ENCODE assay signal across 7 cellular contexts in genomic region chr19:28727133-28727834, GRCh38.
A peak's percentile ranks its signal among the peaks of the same experiment; 100 is the strongest.
DNase-seq lines count a peak whose midpoint lies in the region; ATAC-seq and TF ChIP-seq lines count a peak whose summit lies in the region.

No MANE protein-coding gene starts in this region.

- H3K36me3 ChIP-seq in NT2/D1 (ENCODE audit: insufficient read depth, insufficient read length, low read length) = peaks cover 31% of the 10 kb centered on the region
- H3K36me3 ChIP-seq in rectal smooth muscle tissue (ENCODE audit: control insufficient read depth, insufficient read depth, low read length) = no peaks in the 10 kb centered on the region
- no peaks in the 10 kb centered on the region for H3K36me3 ChIP-seq in BE2C

- H3K27me3 ChIP-seq in NT2/D1 (ENCODE audit: insufficient read depth, insufficient read length) = peaks cover 13% of the 10 kb centered on the region
- H3K27me3 ChIP-seq in rectal smooth muscle tissue (ENCODE audit: control insufficient read depth, insufficient read depth, low read length) = peaks cover 6% of the 10 kb centered on the region
- H3K27me3 ChIP-seq in BE2C = no peaks in the 10 kb centered on the region

- no peaks in the 10 kb centered on the region for H3K9me3 ChIP-seq in NT2/D1 (ENCODE audit: insufficient read depth, low read length)
- H3K9me3 ChIP-seq in BE2C = no peaks in the 10 kb centered on the region

- no peak for ATAC-seq in HG03442 (IDR thresholded peaks at IDR 0.05; ENCODE audit: unreplicated experiment)

- H3K4me3 ChIP-seq in NT2/D1 (ENCODE audit: insufficient read length, low read depth) (peak overlapping the region; percentile 80), epithelial cell of proximal tubule (ENCODE audit: low read depth, low read length) (peak overlapping the region; percentile 55), rectal smooth muscle tissue (ENCODE audit: low read length) (peak overlapping the region; percentile 3), BE2C (ENCODE audit: low read depth, low read length) (no peak overlapping the region)

- H3K9ac ChIP-seq in NT2/D1 (ENCODE audit: insufficient read length, low read depth) (peak overlapping the region; percentile 85), rectal smooth muscle tissue (ENCODE audit: low read length) (no peak overlapping the region)

- peak; percentile 58 for DNase-seq in GM10248 (ENCODE audit: extremely low spot score)
- peak; percentile 76 for DNase-seq in NT2/D1 (ENCODE audit: low read depth, low spot score)
- DNase-seq in epithelial cell of proximal tubule (ENCODE audit: low read depth) = no peak
- DNase-seq in BE2C = no peak
- DNase-seq in SIG-M5 (lab: John Stamatoyannopoulos, UW) = no peak

- CTCF ChIA-PET in GM10248 (lab: Yijun Ruan, JAX) = no interaction called here

- no peak for TF ChIP-seq CTCF in GM10248 (IDR thresholded peaks at IDR 0.05; ENCODE audit: control extremely low read depth, extremely low read depth, low read depth, missing control alignments)
- TF ChIP-seq CTCF in epithelial cell of proximal tubule (conservative IDR thresholded peaks at IDR 0.05; ENCODE audit: low read depth, low read length) = peak; percentile 48
- TF ChIP-seq CTCF in BE2C (IDR thresholded peaks at IDR 0.05; ENCODE audit: low read depth, low read length) = no peak

- H3K4me1 ChIP-seq in NT2/D1 (ENCODE audit: insufficient read depth, insufficient read length) (no peaks in the 10 kb centered on the region), rectal smooth muscle tissue (ENCODE audit: control insufficient read depth, insufficient read depth, low read length) (no peaks in the 10 kb centered on the region), BE2C (no peaks in the 10 kb centered on the region)

- H3K27ac ChIP-seq in rectal smooth muscle tissue (ENCODE audit: low read depth, low read length) = no peak overlapping the region

- POLR2A ChIA-PET in GM10248 (lab: Yijun Ruan, JAX) = no interaction called here

Comparison
In these comparisons a context has a peak if more than half of its experiments do, and no peak if none do; other contexts are left out.
1. DNase-seq: peak in GM10248 (single experiment) and NT2/D1 (single experiment); none in epithelial cell of proximal tubule (single experiment), BE2C (single experiment) and SIG-M5 (single experiment).